In genomic region chr16:18979936-18980335, GRCh38 we compare ENCODE assay signal across 15 cellular contexts. TPM values are rescaled to one million over a fixed set of nuclear protein-coding genes. Genes with fewer than 3 reads are reported as not detected.
"Had no signal": no experiment of that assay in that cellular context is flagged by ENCODE, and none has a peak within 500 bp of the region (broad histone marks: within the 10 kb centered on the region; RNA-seq: fewer than 3 reads in every experiment).

No MANE protein-coding gene starts in this region.

- H3K27ac Mint-ChIP-seq: activated CD4-positive, alpha-beta memory T cell treated with anti-CD3 and anti-CD28 coated beads, Interleukin-2, amount 10 ng/mL, durations not matched to agents 7 days and 5 days; activated CD4-positive, alpha-beta T cell treated with anti-CD3 and anti-CD28 coated beads for 36 hours; activated naive CD4-positive, alpha-beta T cell treated with anti-CD3 and anti-CD28 coated beads for 36 hours; activated T-helper 1 cell treated with anti-CD3 and anti-CD28 coated beads, Interleukin-12 subunit alpha, Interleukin-12 subunit beta, Interleukin-2, Interleukin-4 antibody, amounts not matched to agents 30 ng/mL and 10 ng/mL and 1 ng/mL, durations not matched to agents 14 hours and 24 hours and 36 hours; mesothelial cell of epicardium had no signal

- H3K9me3 ChIP-seq: tibial artery, uterus had no signal

- ATAC-seq: activated CD4-positive, alpha-beta T cell treated with anti-CD3 and anti-CD28 coated beads for 36 hours had no signal

- H3K4me1 Mint-ChIP-seq: activated CD4-positive, alpha-beta T cell treated with anti-CD3 and anti-CD28 coated beads for 36 hours; mesothelial cell of epicardium had no signal

- H3K4me3 Mint-ChIP-seq: activated CD4-positive, alpha-beta memory T cell treated with anti-CD3 and anti-CD28 coated beads, Interleukin-2, amount 10 ng/mL, durations not matched to agents 7 days and 5 days; activated CD4-positive, alpha-beta T cell treated with anti-CD3 and anti-CD28 coated beads for 36 hours; activated naive CD4-positive, alpha-beta T cell treated with anti-CD3 and anti-CD28 coated beads for 36 hours; activated T-helper 1 cell treated with anti-CD3 and anti-CD28 coated beads, Interleukin-12 subunit alpha, Interleukin-12 subunit beta, Interleukin-2, Interleukin-4 antibody, amounts not matched to agents 30 ng/mL and 10 ng/mL and 1 ng/mL, durations not matched to agents 14 hours and 24 hours and 36 hours; mesothelial cell of epicardium had no signal

- H3K4me1 ChIP-seq: parathyroid adenoma, uterus had no signal

- H3K27ac ChIP-seq: hepatocyte, parathyroid adenoma, tibial artery, uterus, WERI-Rb-1 had no signal

- DNase-seq: activated CD4-positive, alpha-beta memory T cell treated with anti-CD3 and anti-CD28 coated beads, Interleukin-2, amount 10 ng/mL, durations not matched to agents 7 days and 5 days; activated CD8-positive, alpha-beta memory T cell treated with anti-CD3 and anti-CD28 coated beads, Interleukin-2, amount 50 U/mL, for 4 hours; activated naive CD4-positive, alpha-beta T cell treated with anti-CD3 and anti-CD28 coated beads for 36 hours; kidney glomerular epithelial cell; retina; stimulated activated CD4-positive, alpha-beta T cell treated with anti-CD3 and anti-CD28 coated beads, Interleukin-15, amount 100 ng/mL, for 24 hours; stimulated activated CD4-positive, alpha-beta T cell treated with anti-CD3 and anti-CD28 coated beads, Interleukin-4, amount 100 ng/mL, for 24 hours; tibial artery; uterus; WERI-Rb-1 had no signal

- H3K27me3 ChIP-seq: uterus had no signal

- H3K9me3 Mint-ChIP-seq: activated CD4-positive, alpha-beta memory T cell treated with anti-CD3 and anti-CD28 coated beads, Interleukin-2, amount 10 ng/mL, durations not matched to agents 7 days and 5 days; activated naive CD4-positive, alpha-beta T cell treated with anti-CD3 and anti-CD28 coated beads for 36 hours; activated T-helper 1 cell treated with anti-CD3 and anti-CD28 coated beads, Interleukin-12 subunit alpha, Interleukin-12 subunit beta, Interleukin-2, Interleukin-4 antibody, amounts not matched to agents 30 ng/mL and 10 ng/mL and 1 ng/mL, durations not matched to agents 14 hours and 24 hours and 36 hours; mesothelial cell of epicardium had no signal

- H3K4me3 ChIP-seq: hepatocyte, tibial artery, uterus had no signal

- H3K36me3 ChIP-seq: tibial artery, uterus, WERI-Rb-1 had no signal

RNA-seq across cellular contexts. Expression of gene TMC7, which starts 3.8 kb away (rescaled TPM):
- total RNA-seq: activated CD4-positive, alpha-beta memory T cell treated with anti-CD3 and anti-CD28 coated beads, Interleukin-2, amount 10 ng/mL, durations not matched to agents 7 days and 5 days; activated CD4-positive, alpha-beta T cell treated with anti-CD3 and anti-CD28 coated beads for 36 hours; activated naive CD4-positive, alpha-beta T cell treated with anti-CD3 and anti-CD28 coated beads for 36 hours; activated T-helper 1 cell treated with anti-CD3 and anti-CD28 coated beads, Interleukin-12 subunit alpha, Interleukin-12 subunit beta, Interleukin-2, Interleukin-4 antibody, amounts not matched to agents 30 ng/mL and 10 ng/mL and 1 ng/mL, durations not matched to agents 14 hours and 24 hours and 36 hours had no signal
